Comparison of ENCODE assay signal across 1 cellular context in genomic region chr1:61284933-61285332, GRCh38.
TF ChIP-seq lines count a peak whose summit lies in the region.

No MANE protein-coding gene starts in this region.

TF ChIP-seq in WTC11, 78 proteins besides CTCF, POLR2A, EP300 and RAD21:
- TF ChIP-seq GTF2I (CRISPR knock-in tag; conservative IDR thresholded peaks at IDR 0.05) (no peak), PRRX2 (CRISPR knock-in tag; IDR thresholded peaks at IDR 0.05) (no peak), ZNF219 (CRISPR knock-in tag; IDR thresholded peaks at IDR 0.05; ENCODE audit: borderline replicate concordance) (no peak), ATF1 (CRISPR knock-in tag; IDR thresholded peaks at IDR 0.05) (no peak), NR1H2 (CRISPR knock-in tag; IDR thresholded peaks at IDR 0.05) (no peak), ATF3 (CRISPR knock-in tag; conservative IDR thresholded peaks at IDR 0.05) (no peak), IRF1 (CRISPR knock-in tag; IDR thresholded peaks at IDR 0.05) (no peak), ZNF532 (CRISPR knock-in tag; IDR thresholded peaks at IDR 0.05; ENCODE audit: borderline replicate concordance) (no peak), ZNF423 (CRISPR knock-in tag; IDR thresholded peaks at IDR 0.05) (no peak), NFE2L1 (CRISPR knock-in tag; IDR thresholded peaks at IDR 0.05) (no peak), EMX1 (CRISPR knock-in tag; IDR thresholded peaks at IDR 0.05) (no peak), OVOL2 (CRISPR knock-in tag; IDR thresholded peaks at IDR 0.05; ENCODE audit: borderline replicate concordance) (no peak), KAT7 (CRISPR knock-in tag; IDR thresholded peaks at IDR 0.05; ENCODE audit: borderline replicate concordance) (no peak), STAT6 (CRISPR knock-in tag; conservative IDR thresholded peaks at IDR 0.05; ENCODE audit: low read depth) (no peak)
- TF ChIP-seq, protein P1, sequence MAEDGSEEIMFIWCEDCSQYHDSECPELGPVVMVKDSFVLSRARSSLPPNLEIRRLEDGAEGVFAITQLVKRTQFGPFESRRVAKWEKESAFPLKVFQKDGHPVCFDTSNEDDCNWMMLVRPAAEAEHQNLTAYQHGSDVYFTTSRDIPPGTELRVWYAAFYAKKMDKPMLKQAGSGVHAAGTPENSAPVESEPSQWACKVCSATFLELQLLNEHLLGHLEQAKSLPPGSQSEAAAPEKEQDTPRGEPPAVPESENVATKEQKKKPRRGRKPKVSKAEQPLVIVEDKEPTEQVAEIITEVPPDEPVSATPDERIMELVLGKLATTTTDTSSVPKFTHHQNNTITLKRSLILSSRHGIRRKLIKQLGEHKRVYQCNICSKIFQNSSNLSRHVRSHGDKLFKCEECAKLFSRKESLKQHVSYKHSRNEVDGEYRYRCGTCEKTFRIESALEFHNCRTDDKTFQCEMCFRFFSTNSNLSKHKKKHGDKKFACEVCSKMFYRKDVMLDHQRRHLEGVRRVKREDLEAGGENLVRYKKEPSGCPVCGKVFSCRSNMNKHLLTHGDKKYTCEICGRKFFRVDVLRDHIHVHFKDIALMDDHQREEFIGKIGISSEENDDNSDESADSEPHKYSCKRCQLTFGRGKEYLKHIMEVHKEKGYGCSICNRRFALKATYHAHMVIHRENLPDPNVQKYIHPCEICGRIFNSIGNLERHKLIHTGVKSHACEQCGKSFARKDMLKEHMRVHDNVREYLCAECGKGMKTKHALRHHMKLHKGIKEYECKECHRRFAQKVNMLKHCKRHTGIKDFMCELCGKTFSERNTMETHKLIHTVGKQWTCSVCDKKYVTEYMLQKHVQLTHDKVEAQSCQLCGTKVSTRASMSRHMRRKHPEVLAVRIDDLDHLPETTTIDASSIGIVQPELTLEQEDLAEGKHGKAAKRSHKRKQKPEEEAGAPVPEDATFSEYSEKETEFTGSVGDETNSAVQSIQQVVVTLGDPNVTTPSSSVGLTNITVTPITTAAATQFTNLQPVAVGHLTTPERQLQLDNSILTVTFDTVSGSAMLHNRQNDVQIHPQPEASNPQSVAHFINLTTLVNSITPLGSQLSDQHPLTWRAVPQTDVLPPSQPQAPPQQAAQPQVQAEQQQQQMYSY (CRISPR knock-in tag; IDR thresholded peaks at IDR 0.05) = no peak
- TF ChIP-seq, protein P2, sequence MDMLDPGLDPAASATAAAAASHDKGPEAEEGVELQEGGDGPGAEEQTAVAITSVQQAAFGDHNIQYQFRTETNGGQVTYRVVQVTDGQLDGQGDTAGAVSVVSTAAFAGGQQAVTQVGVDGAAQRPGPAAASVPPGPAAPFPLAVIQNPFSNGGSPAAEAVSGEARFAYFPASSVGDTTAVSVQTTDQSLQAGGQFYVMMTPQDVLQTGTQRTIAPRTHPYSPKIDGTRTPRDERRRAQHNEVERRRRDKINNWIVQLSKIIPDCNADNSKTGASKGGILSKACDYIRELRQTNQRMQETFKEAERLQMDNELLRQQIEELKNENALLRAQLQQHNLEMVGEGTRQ (CRISPR knock-in tag; IDR thresholded peaks at IDR 0.05) = no peak
- TF ChIP-seq, protein P3, sequence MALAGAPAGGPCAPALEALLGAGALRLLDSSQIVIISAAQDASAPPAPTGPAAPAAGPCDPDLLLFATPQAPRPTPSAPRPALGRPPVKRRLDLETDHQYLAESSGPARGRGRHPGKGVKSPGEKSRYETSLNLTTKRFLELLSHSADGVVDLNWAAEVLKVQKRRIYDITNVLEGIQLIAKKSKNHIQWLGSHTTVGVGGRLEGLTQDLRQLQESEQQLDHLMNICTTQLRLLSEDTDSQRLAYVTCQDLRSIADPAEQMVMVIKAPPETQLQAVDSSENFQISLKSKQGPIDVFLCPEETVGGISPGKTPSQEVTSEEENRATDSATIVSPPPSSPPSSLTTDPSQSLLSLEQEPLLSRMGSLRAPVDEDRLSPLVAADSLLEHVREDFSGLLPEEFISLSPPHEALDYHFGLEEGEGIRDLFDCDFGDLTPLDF (CRISPR knock-in tag; IDR thresholded peaks at IDR 0.05) = no peak
- TF ChIP-seq, protein P4, sequence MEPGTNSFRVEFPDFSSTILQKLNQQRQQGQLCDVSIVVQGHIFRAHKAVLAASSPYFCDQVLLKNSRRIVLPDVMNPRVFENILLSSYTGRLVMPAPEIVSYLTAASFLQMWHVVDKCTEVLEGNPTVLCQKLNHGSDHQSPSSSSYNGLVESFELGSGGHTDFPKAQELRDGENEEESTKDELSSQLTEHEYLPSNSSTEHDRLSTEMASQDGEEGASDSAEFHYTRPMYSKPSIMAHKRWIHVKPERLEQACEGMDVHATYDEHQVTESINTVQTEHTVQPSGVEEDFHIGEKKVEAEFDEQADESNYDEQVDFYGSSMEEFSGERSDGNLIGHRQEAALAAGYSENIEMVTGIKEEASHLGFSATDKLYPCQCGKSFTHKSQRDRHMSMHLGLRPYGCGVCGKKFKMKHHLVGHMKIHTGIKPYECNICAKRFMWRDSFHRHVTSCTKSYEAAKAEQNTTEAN (CRISPR knock-in tag; IDR thresholded peaks at IDR 0.05) = no peak
- TF ChIP-seq, protein P5, sequence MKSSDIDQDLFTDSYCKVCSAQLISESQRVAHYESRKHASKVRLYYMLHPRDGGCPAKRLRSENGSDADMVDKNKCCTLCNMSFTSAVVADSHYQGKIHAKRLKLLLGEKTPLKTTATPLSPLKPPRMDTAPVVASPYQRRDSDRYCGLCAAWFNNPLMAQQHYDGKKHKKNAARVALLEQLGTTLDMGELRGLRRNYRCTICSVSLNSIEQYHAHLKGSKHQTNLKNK (CRISPR knock-in tag; IDR thresholded peaks at IDR 0.05) = no peak
- TF ChIP-seq, protein P6, sequence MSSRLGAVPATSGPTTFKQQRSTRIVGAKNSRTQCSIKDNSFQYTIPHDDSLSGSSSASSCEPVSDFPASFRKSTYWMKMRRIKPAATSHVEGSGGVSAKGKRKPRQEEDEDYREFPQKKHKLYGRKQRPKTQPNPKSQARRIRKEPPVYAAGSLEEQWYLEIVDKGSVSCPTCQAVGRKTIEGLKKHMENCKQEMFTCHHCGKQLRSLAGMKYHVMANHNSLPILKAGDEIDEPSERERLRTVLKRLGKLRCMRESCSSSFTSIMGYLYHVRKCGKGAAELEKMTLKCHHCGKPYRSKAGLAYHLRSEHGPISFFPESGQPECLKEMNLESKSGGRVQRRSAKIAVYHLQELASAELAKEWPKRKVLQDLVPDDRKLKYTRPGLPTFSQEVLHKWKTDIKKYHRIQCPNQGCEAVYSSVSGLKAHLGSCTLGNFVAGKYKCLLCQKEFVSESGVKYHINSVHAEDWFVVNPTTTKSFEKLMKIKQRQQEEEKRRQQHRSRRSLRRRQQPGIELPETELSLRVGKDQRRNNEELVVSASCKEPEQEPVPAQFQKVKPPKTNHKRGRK (CRISPR knock-in tag; IDR thresholded peaks at IDR 0.05; ENCODE audit: borderline replicate concordance) = no peak
TF ChIP-seq in WTC11: peak in this region for 0.
